Comparison of ENCODE assay signal across 8 cellular contexts in the genomic region with DNA sequence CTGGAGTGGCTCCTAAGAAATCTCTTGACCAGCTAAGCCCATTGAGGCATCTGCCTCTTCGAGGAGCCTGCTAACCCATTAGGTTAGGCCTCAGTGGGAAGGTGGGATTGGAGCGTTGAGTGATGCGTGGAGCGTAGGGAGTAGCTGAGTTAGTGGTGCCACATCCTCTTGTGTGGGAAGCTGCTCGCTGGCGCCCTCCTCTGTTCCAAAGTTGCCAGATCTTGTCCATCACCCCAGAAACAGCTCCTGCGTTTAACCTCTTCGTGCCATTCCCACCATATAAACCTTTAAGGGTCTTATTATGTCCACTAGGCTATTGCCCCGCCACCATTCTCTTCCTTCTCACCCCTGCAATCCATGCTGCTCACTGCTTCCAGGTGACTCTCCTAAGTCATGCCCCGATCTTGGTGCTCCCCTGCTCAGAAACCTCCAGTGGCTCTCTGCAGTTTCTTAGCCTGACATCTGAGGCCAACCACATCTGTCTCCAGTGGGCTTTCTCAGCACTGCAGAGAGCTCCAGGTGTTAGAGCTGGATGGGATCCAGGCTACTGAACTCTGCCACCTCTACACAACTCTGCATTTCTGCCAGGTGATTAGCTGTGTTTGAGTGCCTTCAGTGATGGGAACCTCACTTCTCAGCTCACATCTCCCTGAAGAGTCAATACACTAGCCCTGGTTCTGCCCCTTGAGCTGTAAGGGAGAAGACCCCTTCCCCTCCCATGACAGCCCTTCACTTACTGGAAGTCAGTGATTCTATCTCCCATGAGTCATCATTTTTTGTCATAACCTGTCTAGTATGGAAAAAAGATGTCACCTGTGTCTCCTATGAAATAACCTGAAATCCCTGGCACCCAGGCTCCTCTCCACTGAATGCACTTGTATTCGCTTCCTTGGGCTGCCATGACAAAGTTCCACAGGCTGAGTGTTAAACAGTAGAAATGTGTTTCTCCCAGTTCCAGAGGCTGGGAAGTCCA.
DNase-seq lines count a peak whose midpoint lies in the region; TF ChIP-seq lines count a peak whose summit lies in the region.

No MANE protein-coding gene starts in this region.

- 67% methylated on average over 11 of the region's 11 CpGs for WGBS in esophagus muscularis mucosa

- H3K36me3 ChIP-seq in esophagus muscularis mucosa: no peaks in the 10 kb centered on the region

- H3K27me3 ChIP-seq in esophagus muscularis mucosa: no peaks in the 10 kb centered on the region

- no peak for TF ChIP-seq EP300 in esophagus muscularis mucosa (IDR thresholded peaks at IDR 0.05)

- TF ChIP-seq POLR2A in esophagus muscularis mucosa (IDR thresholded peaks at IDR 0.05; ENCODE audit: low read depth): no peak

- DNase-seq in DMS53 (lab: John Stamatoyannopoulos, UW) (peak; percentile 27), DMS53 treated with DMSO at 0.1 percent for 48 hours (lab: John Stamatoyannopoulos, UW; ENCODE audit: unreplicated experiment) (no peak), HFFc6 (no peak), astrocyte of the spinal cord (ENCODE audit: low read depth, low spot score) (no peak), midbrain (lab: John Stamatoyannopoulos, UW) (peak; percentile 27), mucosa of gallbladder (ENCODE audit: low spot score) (no peak), SIG-M5 treated with dmso at 0.1 percent for 504 hours (lab: John Stamatoyannopoulos, UW; ENCODE audit: unreplicated experiment) (no peak), esophagus muscularis mucosa (ENCODE audit: extremely low spot score) (no peak)

- no peaks in the 10 kb centered on the region for H3K36me3 Mint-ChIP-seq in HFFc6 (ENCODE audit: low read depth)

- peaks cover 3% of the 10 kb centered on the region for H3K27me3 Mint-ChIP-seq in HFFc6 (ENCODE audit: insufficient read depth)

- no peak overlapping the region for H3K27ac ChIP-seq in esophagus muscularis mucosa (replicated peaks in 1 of 4)

- no peak overlapping the region for H3K4me3 Mint-ChIP-seq in HFFc6

- H3K4me1 ChIP-seq in esophagus muscularis mucosa: peaks cover 7 to 29% (median 17%) of the 10 kb centered on the region in 4 donors

- no peak overlapping the region for H3K27ac Mint-ChIP-seq in HFFc6

- H3K9me3 ChIP-seq in esophagus muscularis mucosa: no peaks in the 10 kb centered on the region

- intact Hi-C loops in esophagus muscularis mucosa (cut with DNase I): no loop called here

- in situ Hi-C loops in astrocyte of the spinal cord (cut with HindIII; ENCODE audit: low sequenced_read_pairs): no loop called here

- TF ChIP-seq CTCF in HFFc6 (IDR thresholded peaks at IDR 0.05): peak; percentile 27
- peak; percentile 26 for TF ChIP-seq CTCF in astrocyte of the spinal cord (IDR thresholded peaks at IDR 0.05; ENCODE audit: low read depth, low read length)
- no peak for TF ChIP-seq CTCF in esophagus muscularis mucosa (IDR thresholded peaks at IDR 0.05)

- peaks cover 11% of the 10 kb centered on the region; the same call in 1 of the 2 replicates for H3K9me3 Mint-ChIP-seq in HFFc6

- no peaks in the 10 kb centered on the region for H3K4me1 Mint-ChIP-seq in HFFc6 (ENCODE audit: low read depth)

- no peak overlapping the region for H3K4me3 ChIP-seq in astrocyte of the spinal cord (ENCODE audit: low read depth, low read length)
- H3K4me3 ChIP-seq in esophagus muscularis mucosa: no peak overlapping the region

Comparison
In these comparisons a context has a peak if more than half of its experiments do, and no peak if none do; other contexts are left out.
1. DNase-seq: peak in DMS53 (single experiment) and midbrain (single experiment); none in DMS53 treated with DMSO at 0.1 percent for 48 hours (single experiment), HFFc6 (single experiment), astrocyte of the spinal cord (single experiment), mucosa of gallbladder (single experiment), SIG-M5 treated with dmso at 0.1 percent for 504 hours (single experiment) and esophagus muscularis mucosa (single experiment).
2. CTCF ChIP-seq: peak in HFFc6 (single experiment) and astrocyte of the spinal cord (single experiment); none in esophagus muscularis mucosa (0 of 3).